Comparison of ENCODE assay signal across 23 cellular contexts in genomic region chr16:57568173-57568678, GRCh38. TPM values are rescaled to one million over a fixed set of nuclear protein-coding genes. Genes with fewer than 3 reads are reported as not detected.
"Had no signal": no experiment of that assay in that cellular context is flagged by ENCODE, and none has a peak within 500 bp of the region (broad histone marks: within the 10 kb centered on the region; RNA-seq: fewer than 3 reads in every experiment).

No MANE protein-coding gene starts in this region.

- FAIRE-seq: astrocyte had no signal

- DNase-seq: activated CD4-positive, alpha-beta T cell treated with anti-CD3 and anti-CD28 coated beads for 48 hours; activated CD8-positive, alpha-beta T cell treated with anti-CD3 and anti-CD28 coated beads for 36 hours; activated T-cell treated with anti-CD3 and anti-CD28 coated beads, Interleukin-2, amount 50 U/mL, for 24 hours; adrenal gland; colonic mucosa; dorsolateral prefrontal cortex; esophagus squamous epithelium; gastrocnemius medialis; head of caudate nucleus; left cardiac atrium; mesenchymal stem cell; mucosa of descending colon; retina; stimulated activated CD4-positive, alpha-beta T cell treated with anti-CD3 and anti-CD28 coated beads, Interleukin-2, amount 100 ng/mL, for 48 hours; stimulated activated CD8-positive, alpha-beta memory T cell treated with anti-CD3 and anti-CD28 coated beads, Interleukin-4, amount 100 ng/mL, for 48 hours; stimulated activated naive CD4-positive, alpha-beta T cell had no signal

- H3K4me1 ChIP-seq: adrenal gland, colonic mucosa, esophagus squamous epithelium, gastrocnemius medialis had no signal

- H3K27ac ChIP-seq: adrenal gland, colonic mucosa, dorsolateral prefrontal cortex, esophagus squamous epithelium, gastrocnemius medialis, thoracic aorta had no signal

- H3K36me3 Mint-ChIP-seq: type B pancreatic cell had no signal

- H3K27ac Mint-ChIP-seq: activated CD8-positive, alpha-beta T cell treated with anti-CD3 and anti-CD28 coated beads for 36 hours; activated naive CD8-positive, alpha-beta T cell; activated T-cell treated with anti-CD3 and anti-CD28 coated beads, Interleukin-2, amount 50 U/mL, for 24 hours; progenitor cell of endocrine pancreas; type B pancreatic cell had no signal

- ATAC-seq: activated CD8-positive, alpha-beta T cell treated with anti-CD3 and anti-CD28 coated beads for 36 hours; activated T-helper 17 cell treated with anti-CD3 and anti-CD28 coated beads, Interleukin-2, amount 50 U/mL, for 72 hours; gastrocnemius medialis; left cardiac atrium; mucosa of descending colon had no signal

- H3K4me3 ChIP-seq: adrenal gland, colonic mucosa, dorsolateral prefrontal cortex, esophagus squamous epithelium, gastrocnemius medialis, mucosa of descending colon, thoracic aorta had no signal

- H3K4me3 Mint-ChIP-seq: activated CD8-positive, alpha-beta T cell treated with anti-CD3 and anti-CD28 coated beads for 36 hours; activated naive CD8-positive, alpha-beta T cell; activated T-cell treated with anti-CD3 and anti-CD28 coated beads, Interleukin-2, amount 50 U/mL, for 24 hours; activated T-helper 17 cell treated with anti-CD3 and anti-CD28 coated beads, Interleukin-2, amount 50 U/mL, for 72 hours; type B pancreatic cell had no signal

- H3K36me3 ChIP-seq: adrenal gland, colonic mucosa, esophagus squamous epithelium, gastrocnemius medialis, thoracic aorta had no signal

- H3K9me3 ChIP-seq: adrenal gland, colonic mucosa, esophagus squamous epithelium, gastrocnemius medialis, mucosa of descending colon, thoracic aorta had no signal

- H3K27me3 Mint-ChIP-seq: activated CD8-positive, alpha-beta T cell treated with anti-CD3 and anti-CD28 coated beads for 36 hours; activated naive CD8-positive, alpha-beta T cell; activated T-cell treated with anti-CD3 and anti-CD28 coated beads, Interleukin-2, amount 50 U/mL, for 24 hours; activated T-helper 17 cell treated with anti-CD3 and anti-CD28 coated beads, Interleukin-2, amount 50 U/mL, for 72 hours; type B pancreatic cell had no signal

- H3K27me3 ChIP-seq: adrenal gland, colonic mucosa had no signal

- H3K9me3 Mint-ChIP-seq: type B pancreatic cell had no signal

RNA-seq across cellular contexts. Expression of gene ADGRG5, which starts 25.8 kb away (rescaled TPM):
- total RNA-seq: gastrocnemius medialis, osteocyte had no signal
